Comparison of ENCODE assay signal across 1 cellular context in genomic region chr10:12055722-12056121, GRCh38.
TF ChIP-seq lines count a peak whose summit lies in the region.

No MANE protein-coding gene starts in this region.

TF ChIP-seq in K562, 482 proteins besides CTCF, POLR2A, EP300 and RAD21 (continued from another document and continues in another):
- TF ChIP-seq ATF3 (IDR thresholded peaks at IDR 0.05), result no peak
- TF ChIP-seq ATF3 (CRISPR knock-in tag; conservative IDR thresholded peaks at IDR 0.05), result no peak
- no peak for TF ChIP-seq POLR3G (IDR thresholded peaks at IDR 0.05; ENCODE audit: extremely low read depth, insufficient read length, insufficient replicate concordance)
- no peak for TF ChIP-seq HSF4 (CRISPR knock-in tag; IDR thresholded peaks at IDR 0.05; ENCODE audit: borderline replicate concordance)
- TF ChIP-seq JUND (IDR thresholded peaks at IDR 0.05; ENCODE audit: borderline replicate concordance, low read depth, low read length), result peak; percentile 39; the same call in 1 of the 2 replicates
- no peak for TF ChIP-seq JUND (tag; IDR thresholded peaks at IDR 0.05; ENCODE audit: borderline replicate concordance, low read depth, low read length)
- no peak for TF ChIP-seq SMAD2 (IDR thresholded peaks at IDR 0.05; ENCODE audit: low read depth, low read length)
- TF ChIP-seq DMBX1 (CRISPR knock-in tag; IDR thresholded peaks at IDR 0.05; ENCODE audit: borderline replicate concordance), result no peak
- TF ChIP-seq KDM4B (IDR thresholded peaks at IDR 0.05; ENCODE audit: borderline replicate concordance in 2 of 2, low read depth in 1 of 2), result no peak
- peak; percentile 82 for TF ChIP-seq TAL1 (IDR thresholded peaks at IDR 0.05)
- no peak for TF ChIP-seq NFXL1 (CRISPR knock-in tag; IDR thresholded peaks at IDR 0.05)
- no peak for TF ChIP-seq GABPA (tag; conservative IDR thresholded peaks at IDR 0.05; ENCODE audit: low read depth)
- no peak for TF ChIP-seq ZNF12 (CRISPR knock-in tag; IDR thresholded peaks at IDR 0.05)
- no peak for TF ChIP-seq ZKSCAN3 (CRISPR knock-in tag; IDR thresholded peaks at IDR 0.05)
- TF ChIP-seq HMG20B (CRISPR knock-in tag; IDR thresholded peaks at IDR 0.05), result no peak
- TF ChIP-seq ATF2 (CRISPR knock-in tag; IDR thresholded peaks at IDR 0.05), result no peak
- TF ChIP-seq FOXO4 (CRISPR knock-in tag; IDR thresholded peaks at IDR 0.05), result no peak
- no peak for TF ChIP-seq SMARCA5 (IDR thresholded peaks at IDR 0.05)
- TF ChIP-seq ATF1 (CRISPR knock-in tag; IDR thresholded peaks at IDR 0.05), result no peak
- no peak for TF ChIP-seq ATF1 (tag; IDR thresholded peaks at IDR 0.05)
- peak; percentile 38; the same call in 1 of the 2 replicates for TF ChIP-seq ADNP (tag; IDR thresholded peaks at IDR 0.05)
- TF ChIP-seq HINFP (tag; conservative IDR thresholded peaks at IDR 0.05; ENCODE audit: low read depth), result no peak
- no peak for TF ChIP-seq ZKSCAN8 (CRISPR knock-in tag; IDR thresholded peaks at IDR 0.05)
- TF ChIP-seq ARID1B (IDR thresholded peaks at IDR 0.05), result peak; percentile 93
- peak; percentile 89 for TF ChIP-seq DPF2 (IDR thresholded peaks at IDR 0.05)
- no peak for TF ChIP-seq CCNT2 (IDR thresholded peaks at IDR 0.05; ENCODE audit: borderline replicate concordance, extremely low read depth, insufficient read length, low read depth, low read length)
- TF ChIP-seq TEAD4 (IDR thresholded peaks at IDR 0.05; ENCODE audit: low read length), result peak; percentile 77
- no peak for TF ChIP-seq TEAD4 (CRISPR knock-in tag; IDR thresholded peaks at IDR 0.05; ENCODE audit: borderline replicate concordance)
- TF ChIP-seq FOSL1 (tag; conservative IDR thresholded peaks at IDR 0.05), result peak; percentile 78
- TF ChIP-seq KLF16 (IDR thresholded peaks at IDR 0.05), result peak; percentile 38; the same call in 1 of the 2 replicates
- TF ChIP-seq CREB5 (CRISPR knock-in tag; IDR thresholded peaks at IDR 0.05), result no peak
- TF ChIP-seq CC2D1A (IDR thresholded peaks at IDR 0.05), result no peak
- TF ChIP-seq SMC3 (conservative IDR thresholded peaks at IDR 0.05; ENCODE audit: insufficient read depth, low read depth, low read length), result no peak
- no peak for TF ChIP-seq ZBTB17 (CRISPR knock-in tag; IDR thresholded peaks at IDR 0.05)
- no peak for TF ChIP-seq RFX5 (IDR thresholded peaks at IDR 0.05; ENCODE audit: low read depth, low read length)
- TF ChIP-seq ARID3B (CRISPR knock-in tag; IDR thresholded peaks at IDR 0.05; ENCODE audit: borderline replicate concordance), result no peak
- no peak for TF ChIP-seq ZNF347 (CRISPR knock-in tag; IDR thresholded peaks at IDR 0.05; ENCODE audit: low read depth)
- peak in 1 of 2 experiments; percentile 57; a peak in 1 of 4 replicates for TF ChIP-seq TRIM24 (IDR thresholded peaks at IDR 0.05)
- no peak; the same call in 1 of the 2 replicates for TF ChIP-seq ZBTB40 (IDR thresholded peaks at IDR 0.05)
- no peak for TF ChIP-seq ZBTB40 (CRISPR knock-in tag; IDR thresholded peaks at IDR 0.05)
- peak; percentile 87 for TF ChIP-seq CBFA2T3 (IDR thresholded peaks at IDR 0.05)
- no peak for TF ChIP-seq SIN3B (IDR thresholded peaks at IDR 0.05; ENCODE audit: low read depth)
- TF ChIP-seq RBM25 (IDR thresholded peaks at IDR 0.05; ENCODE audit: low read depth, low read length, severe bottlenecking), result no peak
- no peak for TF ChIP-seq RB1 (IDR thresholded peaks at IDR 0.05; ENCODE audit: low read depth)
- TF ChIP-seq NCOR1 (IDR thresholded peaks at IDR 0.05), result peak; percentile 61; the same call in 1 of the 2 replicates
- peak in 1 of 2 experiments; percentile 62; a peak in 3 of 4 replicates for TF ChIP-seq FOXK2 (conservative IDR thresholded peaks at IDR 0.05 in 1 of 2, IDR thresholded peaks at IDR 0.05 in 1 of 2; ENCODE audit: low read depth in 2 of 2)
